In genomic region chr2:10755621-10756020, GRCh38 we compare ENCODE assay signal across 18 cellular contexts. TPM values are rescaled to one million over a fixed set of nuclear protein-coding genes. Genes with fewer than 3 reads are reported as not detected.
DNase-seq lines count a peak whose midpoint lies in the region; ATAC-seq and TF ChIP-seq lines count a peak whose summit lies in the region.
"Had no signal": no experiment of that assay in that cellular context is flagged by ENCODE, and none has a peak within 500 bp of the region (broad histone marks: within the 10 kb centered on the region; RNA-seq: fewer than 3 reads in every experiment).

No MANE protein-coding gene starts in this region.

- CTCF ChIA-PET in IMR-90 (lab: Yijun Ruan, JAX) = no interaction called here

- H3K27me3 ChIP-seq in IMR-90 (ENCODE audit: control insufficient read depth, insufficient read depth, low read length) (peaks cover 18% of the 10 kb centered on the region), trophoblast cell (ENCODE audit: insufficient read depth, low read length) (no peaks in the 10 kb centered on the region)
- H3K27me3 ChIP-seq: BLaER1 had no signal

- H2AK5ac ChIP-seq in IMR-90 (ENCODE audit: low read depth, low read length) (no peak overlapping the region), trophoblast cell (ENCODE audit: low read length) (no peak overlapping the region)

- H3K9me1 ChIP-seq in IMR-90 (ENCODE audit: insufficient read depth, low read length) = no peaks in the 10 kb centered on the region

- H3K4ac ChIP-seq in IMR-90 (ENCODE audit: low read depth, low read length) = no peak overlapping the region
- H3K4ac ChIP-seq in trophoblast cell (ENCODE audit: low read depth, low read length) = no peak overlapping the region

- intact Hi-C loops in IMR-90 (cut with micrococcal nuclease) = no loop called here

- 17% methylated on average over 3 of the region's 7 CpGs; no CpG with 5 or more reads in 1 of the 2 experiments for WGBS in IMR-90 (ENCODE audit: extremely low coverage in 2 of 2, insufficient read length in 1 of 2), 2 experiments
- WGBS in trophoblast cell (ENCODE audit: extremely low coverage, insufficient coverage, insufficient read length) = no CpG with 5 or more reads among the region's 7 CpGs

- H2BK5ac ChIP-seq in IMR-90 (ENCODE audit: low read depth, low read length, poor library complexity, severe bottlenecking) (no peak overlapping the region), trophoblast cell (ENCODE audit: low read depth, low read length, poor library complexity) (no peak overlapping the region)

- H3K14ac ChIP-seq in IMR-90 (replicated peaks; ENCODE audit: low read depth, low read length) (no peak overlapping the region), trophoblast cell (ENCODE audit: low read length) (no peak overlapping the region)

- H3K9me3 ChIP-seq in IMR-90 (ENCODE audit: control insufficient read depth, insufficient read depth, low read length) = no peaks in the 10 kb centered on the region
- H3K9me3 ChIP-seq in trophoblast cell (ENCODE audit: insufficient read depth, low read depth, low read length) = no peaks in the 10 kb centered on the region
- H3K9me3 ChIP-seq: A549, BLaER1 had no signal

- TF ChIP-seq CTCF in IMR-90 (conservative IDR thresholded peaks at IDR 0.05; ENCODE audit: low read depth, low read length) (no peak), choroid plexus epithelial cell (conservative IDR thresholded peaks at IDR 0.05; ENCODE audit: low read depth, low read length) (no peak)

- no peak overlapping the region for H3K18ac ChIP-seq in IMR-90 (ENCODE audit: low read depth, low read length)
- H3K18ac ChIP-seq in trophoblast cell (ENCODE audit: low read length) = no peak overlapping the region

- no peaks in the 10 kb centered on the region for H3K9me3 Mint-ChIP-seq in stimulated activated naive CD8-positive, alpha-beta T cell treated with anti-CD3 and anti-CD28 coated beads, Interleukin-15, amount 100 ng/mL, for 72 hours
- H3K9me3 Mint-ChIP-seq: IgD-negative memory B cell had no signal

- no peak overlapping the region for H4K12ac ChIP-seq in trophoblast cell (ENCODE audit: low read depth, low read length)

- H3K56ac ChIP-seq in IMR-90 (ENCODE audit: extremely low read depth, insufficient read depth, low read length) = no peak overlapping the region

- no peak overlapping the region for H3K27ac Mint-ChIP-seq in stimulated activated naive CD8-positive, alpha-beta T cell treated with anti-CD3 and anti-CD28 coated beads, Interleukin-15, amount 100 ng/mL, for 72 hours
- H3K27ac Mint-ChIP-seq: IgD-negative memory B cell had no signal

- H3K23ac ChIP-seq in IMR-90 (ENCODE audit: low read depth, low read length) (no peak overlapping the region), trophoblast cell (ENCODE audit: low read length) (no peak overlapping the region)

- no peaks in the 10 kb centered on the region for H3K79me2 ChIP-seq in trophoblast cell (ENCODE audit: control insufficient read depth, insufficient read depth, low read length, poor library complexity)

- no peak overlapping the region for H3K4me3 ChIP-seq in IMR-90 (ENCODE audit: insufficient read depth, low read depth, low read length)
- H3K4me3 ChIP-seq in choroid plexus epithelial cell (ENCODE audit: low read depth, low read length) = no peak overlapping the region
- no peak overlapping the region for H3K4me3 ChIP-seq in trophoblast cell (ENCODE audit: low read depth, low read length)
- H3K4me3 ChIP-seq: A549, BLaER1, GM23248 had no signal

- BruUV-seq in IMR-90 (replicated peaks; lab: Mats Ljungman, UMichigan) = no TSS peak

- no peak overlapping the region for H4K5ac ChIP-seq in IMR-90 (ENCODE audit: low read depth, low read length)

- ATAC-seq in IMR-90 (ENCODE audit: low read depth) (no peak), HG02642 (IDR thresholded peaks at IDR 0.05; ENCODE audit: poor library complexity, unreplicated experiment) (no peak), HG03521 (IDR thresholded peaks at IDR 0.05; ENCODE audit: unreplicated experiment) (no peak)
- ATAC-seq in stimulated activated naive CD8-positive, alpha-beta T cell treated with anti-CD3 and anti-CD28 coated beads, Interleukin-15, amount 100 ng/mL, for 72 hours = no peak
- ATAC-seq: A549 had no signal

- H2AK9ac ChIP-seq in IMR-90 (replicated peaks; ENCODE audit: low read depth, low read length, poor library complexity) = no peak overlapping the region

- no peak for TF ChIP-seq RAD21 in IMR-90 (IDR thresholded peaks at IDR 0.05; ENCODE audit: low read length)

- H3K27ac ChIP-seq in IMR-90 (ENCODE audit: insufficient read depth, low read length) (no peak overlapping the region), trophoblast cell (ENCODE audit: low read depth, low read length) (peak overlapping the region; percentile 50)
- H3K27ac ChIP-seq: A549, BLaER1, GM23248, KMS-11 had no signal

- no peak overlapping the region for H4K91ac ChIP-seq in IMR-90 (ENCODE audit: insufficient read depth, low read depth, low read length)
- peak overlapping the region; percentile 40 for H4K91ac ChIP-seq in trophoblast cell (ENCODE audit: low read depth, low read length)

- POLR2A ChIA-PET in IMR-90 (lab: Charles Lee; ENCODE audit: unreplicated experiment) = no interaction called here

- peaks cover 12% of the 10 kb centered on the region for H3K27me3 Mint-ChIP-seq in stimulated activated naive CD8-positive, alpha-beta T cell treated with anti-CD3 and anti-CD28 coated beads, Interleukin-15, amount 100 ng/mL, for 72 hours
- H3K27me3 Mint-ChIP-seq: IgD-negative memory B cell had no signal

- in situ Hi-C loops in IMR-90 (cut with MboI; ENCODE audit: low sequenced_read_pairs) = no loop called here

- no peaks in the 10 kb centered on the region for H4K20me1 ChIP-seq in IMR-90 (ENCODE audit: insufficient read depth, low read length)
- H4K20me1 ChIP-seq: BLaER1 had no signal

- no peak for TF ChIP-seq POLR2A in IMR-90 (IDR thresholded peaks at IDR 0.05; ENCODE audit: low read depth, low read length)

- H2BK120ac ChIP-seq in IMR-90 (ENCODE audit: low read depth, low read length) (no peak overlapping the region), trophoblast cell (ENCODE audit: insufficient read depth, low read length, poor library complexity) (no peak overlapping the region)

- H3K9ac ChIP-seq in IMR-90 (ENCODE audit: low read depth, low read length) (no peak overlapping the region), trophoblast cell (ENCODE audit: low read length) (no peak overlapping the region)
- H3K9ac ChIP-seq: BLaER1, GM23248, KMS-11 had no signal

- no peaks in the 10 kb centered on the region for H3K4me1 ChIP-seq in IMR-90 (ENCODE audit: control insufficient read depth, insufficient read depth, low read length)
- peaks cover 7 to 9% of the 10 kb centered on the region in 2 experiments for H3K4me1 ChIP-seq in trophoblast cell (ENCODE audit: control insufficient read depth in 1 of 2, insufficient read depth in 2 of 2, low read length in 2 of 2)
- H3K4me1 ChIP-seq: A549 had no signal

- dilution Hi-C loops in IMR-90 (cut with HindIII; ENCODE audit: low sequenced_read_pairs, unreplicated experiment) = no loop called here

- H3K4me2 ChIP-seq in IMR-90 (ENCODE audit: low read depth, low read length) (no peak overlapping the region), trophoblast cell (ENCODE audit: low read length) (no peak overlapping the region)
- H3K4me2 ChIP-seq: A549, BLaER1, KMS-11 had no signal

- no peaks in the 10 kb centered on the region for H3K79me1 ChIP-seq in IMR-90 (ENCODE audit: low read depth in 1 of 2, low read length in 2 of 2)
- H3K79me1 ChIP-seq in trophoblast cell (ENCODE audit: low read length) = peaks cover 4% of the 10 kb centered on the region

- H2BK12ac ChIP-seq in trophoblast cell (ENCODE audit: low read length) = no peak overlapping the region

- H2BK15ac ChIP-seq in IMR-90 (ENCODE audit: low read depth, low read length) = no peak overlapping the region

- no peak overlapping the region for H2BK20ac ChIP-seq in IMR-90 (ENCODE audit: low read depth, low read length)

- no peak overlapping the region for H4K8ac ChIP-seq in IMR-90 (ENCODE audit: low read depth in 2 of 2, low read length in 2 of 2)
- peak overlapping the region; percentile 51 for H4K8ac ChIP-seq in trophoblast cell (ENCODE audit: low read depth, low read length)

- H3K4me3 Mint-ChIP-seq in stimulated activated naive CD8-positive, alpha-beta T cell treated with anti-CD3 and anti-CD28 coated beads, Interleukin-15, amount 100 ng/mL, for 72 hours = no peak overlapping the region
- H3K4me3 Mint-ChIP-seq: CD14-positive monocyte; CD4-positive, alpha-beta memory T cell; IgD-negative memory B cell had no signal

- H3K36me3 ChIP-seq in IMR-90 (ENCODE audit: control insufficient read depth, insufficient read depth, low read length) = no peaks in the 10 kb centered on the region
- H3K36me3 ChIP-seq in trophoblast cell (ENCODE audit: control insufficient read depth in 1 of 2, insufficient read depth in 2 of 2, low read length in 2 of 2) = peaks cover 0 to 3% of the 10 kb centered on the region in 2 experiments
- H3K36me3 ChIP-seq: BLaER1 had no signal

- DNase-seq in IMR-90 (no peak), choroid plexus epithelial cell (ENCODE audit: low read depth) (peak; percentile 49), trophoblast cell (peak in 1 of 2 donors; percentile 64)
- DNase-seq in stimulated activated naive CD8-positive, alpha-beta T cell treated with anti-CD3 and anti-CD28 coated beads, Interleukin-15, amount 100 ng/mL, for 72 hours = no peak
- DNase-seq in effector CD4-positive, alpha-beta T cell = no peak
- DNase-seq: Calu3; CD4-positive, alpha-beta memory T cell; DMS79 treated with DMSO at 0.1 percent for 48 hours; GM23248; HCEC 1CT had no signal

- H2AFZ ChIP-seq in IMR-90 (replicated peaks; ENCODE audit: low read length, poor library complexity) = peak overlapping the region; percentile 23
- no peak overlapping the region for H2AFZ ChIP-seq in trophoblast cell (ENCODE audit: insufficient read depth, low read length, poor library complexity)
- H2AFZ ChIP-seq: GM23248 had no signal

- no peaks in the 10 kb centered on the region for H3K4me1 Mint-ChIP-seq in stimulated activated naive CD8-positive, alpha-beta T cell treated with anti-CD3 and anti-CD28 coated beads, Interleukin-15, amount 100 ng/mL, for 72 hours
- H3K4me1 Mint-ChIP-seq: CD4-positive, alpha-beta memory T cell; IgD-negative memory B cell had no signal

TF ChIP-seq in IMR-90, 13 proteins besides CTCF, POLR2A, EP300 and RAD21 (continues in another document):
- TF ChIP-seq FOS (IDR thresholded peaks at IDR 0.05; ENCODE audit: low read depth, low read length) (no peak), CEBPB (IDR thresholded peaks at IDR 0.05; ENCODE audit: low read depth, low read length) (no peak), RFX5 (IDR thresholded peaks at IDR 0.05; ENCODE audit: low read depth, low read length) (no peak), SMC3 (IDR thresholded peaks at IDR 0.05; ENCODE audit: low read depth, low read length) (no peak)

RNA-seq across cellular contexts. Expression of gene ATP6V1C2, which starts 34.2 kb away (rescaled TPM):
- total RNA-seq in IMR-90 (2012; rRNA removed) = not detected in 2 replicates
- 0.04 TPM in 1 of 2 replicates, not detected in the other for polyA plus RNA-seq in IMR-90 (2012; rRNA removed)
- not detected in 2 replicates for polyA plus RNA-seq in IMR-90 (2012; cell fraction: cytosol; rRNA removed)
- polyA plus RNA-seq in IMR-90 (2012; cell fraction: nucleus; rRNA removed; ENCODE audit: low replicate concordance) = not detected in 2 replicates
- polyA plus RNA-seq in trophoblast cell (2013) = 75.0 and 76.0 TPM in 2 replicates
- total RNA-seq: CD4-positive, alpha-beta memory T cell; G401; GM23248 had no signal
- polyA plus RNA-seq: CD14-positive monocyte had no signal

RNA-seq across cellular contexts. Expression of gene PDIA6, which starts 57.0 kb away (rescaled TPM):
- 204 and 384 TPM in 2 replicates for total RNA-seq in IMR-90 (2012; rRNA removed)
- polyA plus RNA-seq in IMR-90 (2012; rRNA removed) = 317 and 349 TPM in 2 replicates
- 120 and 217 TPM in 2 replicates for polyA plus RNA-seq in IMR-90 (2012; cell fraction: cytosol; rRNA removed)
- 31.1 and 123 TPM in 2 replicates for polyA plus RNA-seq in IMR-90 (2012; cell fraction: nucleus; rRNA removed; ENCODE audit: low replicate concordance)
- polyA plus RNA-seq in trophoblast cell (2013) = 459 and 461 TPM in 2 replicates
